ENCODE assay signal across 1 cellular context in genomic region chr17:27456681-27457404, GRCh38.
TF ChIP-seq lines count a peak whose summit lies in the region.

No MANE protein-coding gene starts in this region.

TF ChIP-seq in IMR-90, 13 proteins besides CTCF, POLR2A, EP300 and RAD21 (continued from another document):
- TF ChIP-seq USF2 (IDR thresholded peaks at IDR 0.05; ENCODE audit: low read depth, low read length) (no peak), CEBPB (IDR thresholded peaks at IDR 0.05; ENCODE audit: low read depth, low read length) (no peak), ELK1 (IDR thresholded peaks at IDR 0.05; ENCODE audit: borderline replicate concordance, low read depth, low read length) (no peak), RFX5 (IDR thresholded peaks at IDR 0.05; ENCODE audit: low read depth, low read length) (no peak), BHLHE40 (IDR thresholded peaks at IDR 0.05; ENCODE audit: low read depth, low read length) (no peak), NFE2L2 (IDR thresholded peaks at IDR 0.05; ENCODE audit: low read depth, low read length) (no peak), FOS (IDR thresholded peaks at IDR 0.05; ENCODE audit: low read depth, low read length) (no peak), RCOR1 (IDR thresholded peaks at IDR 0.05; ENCODE audit: insufficient replicate concordance, low read length) (no peak), MXI1 (IDR thresholded peaks at IDR 0.05; ENCODE audit: borderline replicate concordance, low read depth, low read length) (no peak), MAFK (IDR thresholded peaks at IDR 0.05; ENCODE audit: low read depth, low read length) (no peak), MAZ (IDR thresholded peaks at IDR 0.05; ENCODE audit: borderline replicate concordance, low read depth, low read length) (no peak), SMC3 (IDR thresholded peaks at IDR 0.05; ENCODE audit: low read depth, low read length) (no peak)
